Comparison of ENCODE assay signal across 10 cellular contexts in the genomic region with DNA sequence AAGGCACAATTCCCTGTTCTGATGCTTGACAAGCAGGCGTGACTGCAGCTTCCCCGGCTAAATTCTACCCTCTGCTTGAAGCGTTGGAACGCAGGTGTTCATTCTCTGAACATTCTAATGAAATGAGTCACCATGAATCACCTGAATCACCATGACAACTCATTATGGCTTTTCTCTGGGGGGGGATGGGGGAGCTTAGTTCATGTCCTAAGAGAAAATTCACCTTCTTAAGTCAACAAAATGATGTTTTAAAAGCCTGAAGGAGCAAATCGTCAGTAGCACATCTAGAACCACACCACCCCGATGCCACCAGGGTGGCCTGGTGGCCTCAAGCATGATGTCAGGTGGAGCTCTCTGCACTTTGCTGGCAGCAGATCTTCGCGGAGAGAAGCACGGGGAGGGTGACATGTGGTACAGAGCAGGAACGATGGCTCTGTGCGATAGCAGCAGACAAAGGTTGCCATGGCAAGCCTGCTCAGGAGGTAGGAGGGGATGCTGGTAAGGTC. TPM values are rescaled to one million over a fixed set of nuclear protein-coding genes. Genes with fewer than 3 reads are reported as not detected.
DNase-seq lines count a peak whose midpoint lies in the region; ATAC-seq, FAIRE-seq and TF ChIP-seq lines count a peak whose summit lies in the region.
"Had no signal": no experiment of that assay in that cellular context is flagged by ENCODE, and none has a peak within 500 bp of the region (broad histone marks: within the 10 kb centered on the region; RNA-seq: fewer than 3 reads in every experiment).

No MANE protein-coding gene starts in this region.

- intact Hi-C loops in K562 (cut with micrococcal nuclease) (no loop called here), posterior vena cava (cut with DNase I) (no loop called here)
- intact Hi-C loops in naive thymus-derived CD4-positive, alpha-beta T cell (cut with micrococcal nuclease): loop anchor here in 1 of 2 donors (10.0 kb wide), 1 partner anchor 63 kb away; no protein-coding TSS in a partner anchor

- no peak for TF ChIP-seq EP300 in K562 (IDR thresholded peaks at IDR 0.05; ENCODE audit: low read length)

- no peak overlapping the region for H3K4ac ChIP-seq in trophoblast cell (ENCODE audit: low read depth, low read length)

- H3K36me3 Mint-ChIP-seq in naive thymus-derived CD4-positive, alpha-beta T cell: no peaks in the 10 kb centered on the region

- H3K9ac ChIP-seq in K562 (ENCODE audit: insufficient read depth in 1 of 2, low read depth in 2 of 2, low read length in 2 of 2) (peak overlapping the region in 1 of 2 experiments; percentile 62; a peak in 2 of 4 replicates), trophoblast cell (ENCODE audit: low read length) (peak overlapping the region; percentile 3)

- no peaks in the 10 kb centered on the region for H4K20me1 ChIP-seq in K562 (replicated peaks; ENCODE audit: control insufficient read depth, insufficient read depth, low read length)

- no peaks in the 10 kb centered on the region for H3K9me3 Mint-ChIP-seq in naive thymus-derived CD4-positive, alpha-beta T cell

- no peaks in the 10 kb centered on the region for H3K9me1 ChIP-seq in K562 (ENCODE audit: control insufficient read depth, insufficient read depth, low read length)

- H3K9me3 ChIP-seq in K562 (replicated peaks; ENCODE audit: control insufficient read depth, insufficient read depth, low read depth, low read length) (no peaks in the 10 kb centered on the region), trophoblast cell (ENCODE audit: insufficient read depth, low read depth, low read length) (peaks cover 5% of the 10 kb centered on the region)
- no peaks in the 10 kb centered on the region for H3K9me3 ChIP-seq in naive thymus-derived CD4-positive, alpha-beta T cell (ENCODE audit: control insufficient read depth in 2 of 3, low read length in 3 of 3)

- no peak for ATAC-seq in K562
- no peak for ATAC-seq in HG03457 (IDR thresholded peaks at IDR 0.05; ENCODE audit: unreplicated experiment)
- ATAC-seq in naive thymus-derived CD4-positive, alpha-beta T cell: no peak

- no peak overlapping the region for H3K4me2 ChIP-seq in K562 (ENCODE audit: insufficient read depth, low read length)
- H3K4me2 ChIP-seq in trophoblast cell (ENCODE audit: low read length): peak overlapping the region; percentile 48

- BruUV-seq in K562 (replicated peaks; lab: Mats Ljungman, UMichigan): no TSS peak

- peaks cover 3% of the 10 kb centered on the region for H3K79me1 ChIP-seq in trophoblast cell (ENCODE audit: low read length)

- no peak overlapping the region for H4K91ac ChIP-seq in trophoblast cell (ENCODE audit: low read depth, low read length)

- no peak overlapping the region for H3K23ac ChIP-seq in trophoblast cell (ENCODE audit: low read length)

- peaks cover 0 to 5% (median 0%) of the 10 kb centered on the region in 7 donors for H3K4me1 Mint-ChIP-seq in naive thymus-derived CD4-positive, alpha-beta T cell

- no peak overlapping the region for H3K14ac ChIP-seq in trophoblast cell (ENCODE audit: low read length)

- no peak overlapping the region for H3K18ac ChIP-seq in trophoblast cell (ENCODE audit: low read length)

- WGBS in K562 (ENCODE audit: insufficient coverage, low coverage, missing lambda C conversion rate): 24% methylated on average over 11 of the region's 11 CpGs
- no CpG with 5 or more reads among the region's 11 CpGs for WGBS in trophoblast cell (ENCODE audit: extremely low coverage, insufficient coverage, insufficient read length)

- H4K8ac ChIP-seq in trophoblast cell (ENCODE audit: low read depth, low read length): no peak overlapping the region

- no peaks in the 10 kb centered on the region for H3K36me3 ChIP-seq in K562 (ENCODE audit: control insufficient read depth, insufficient read depth, low read length)
- no peaks in the 10 kb centered on the region for H3K36me3 ChIP-seq in trophoblast cell (ENCODE audit: control insufficient read depth in 1 of 2, insufficient read depth in 2 of 2, low read length in 2 of 2)
- no peaks in the 10 kb centered on the region for H3K36me3 ChIP-seq in naive thymus-derived CD4-positive, alpha-beta T cell (ENCODE audit: control insufficient read depth in 2 of 3, insufficient read depth in 3 of 3, low read length in 3 of 3)

- H2BK12ac ChIP-seq in trophoblast cell (ENCODE audit: low read length): no peak overlapping the region

- H3K27ac ChIP-seq in K562 (ENCODE audit: extremely low read depth, low read depth, low read length) (no peak overlapping the region), trophoblast cell (ENCODE audit: low read depth, low read length) (no peak overlapping the region)
- H3K27ac ChIP-seq in naive thymus-derived CD4-positive, alpha-beta T cell (ENCODE audit: low read depth, low read length): no peak overlapping the region
- H3K27ac ChIP-seq: 22Rv1 had no signal

- H2AFZ ChIP-seq in K562 (ENCODE audit: low read depth, low read length) (no peak overlapping the region), trophoblast cell (ENCODE audit: insufficient read depth, low read length, poor library complexity) (no peak overlapping the region)

- peaks cover 0 to 16% (median 10%) of the 10 kb centered on the region in 5 donors for H3K27me3 Mint-ChIP-seq in naive thymus-derived CD4-positive, alpha-beta T cell

- no peak for TF ChIP-seq CTCF in K562 (IDR thresholded peaks at IDR 0.05 in 2 of 3, conservative IDR thresholded peaks at IDR 0.05 in 1 of 3; ENCODE audit: insufficient read depth in 2 of 3, low read depth in 1 of 3, low read length in 3 of 3)

- no peak overlapping the region for H4K12ac ChIP-seq in trophoblast cell (ENCODE audit: low read depth, low read length)

- in situ Hi-C loops in K562 (cut with MboI): no loop called here

- H2BK120ac ChIP-seq in trophoblast cell (ENCODE audit: insufficient read depth, low read length, poor library complexity): no peak overlapping the region

- H3K4me3 ChIP-seq in K562 (no peak overlapping the region), trophoblast cell (ENCODE audit: low read depth, low read length) (no peak overlapping the region)
- H3K4me3 ChIP-seq in naive thymus-derived CD4-positive, alpha-beta T cell (ENCODE audit: low read length): no peak overlapping the region

- no peak for FAIRE-seq in K562 (lab: Jason Lieb, UNC)

- no peak for TF ChIP-seq RAD21 in K562 (CRISPR knock-in tag; conservative IDR thresholded peaks at IDR 0.05 in 1 of 2, IDR thresholded peaks at IDR 0.05 in 1 of 2)

- CTCF ChIA-PET in K562 (lab: Yijun Ruan, JAX; ENCODE audit: low intra/inter-chr PET ratio): no interaction called here
- CTCF ChIA-PET in naive thymus-derived CD4-positive, alpha-beta T cell (lab: Charles Lee): no interaction called here

- no peak overlapping the region for H2AK5ac ChIP-seq in trophoblast cell (ENCODE audit: low read length)

- TF ChIP-seq POLR2A in K562 (conservative IDR thresholded peaks at IDR 0.05): no peak

- peaks cover 0 to 12% of the 10 kb centered on the region in 2 experiments; a peak in 1 of 5 replicates for H3K27me3 ChIP-seq in K562 (ENCODE audit: control insufficient read depth in 2 of 2, insufficient read depth in 2 of 2, low read length in 2 of 2)
- no peaks in the 10 kb centered on the region for H3K27me3 ChIP-seq in trophoblast cell (ENCODE audit: insufficient read depth, low read length)
- no peaks in the 10 kb centered on the region for H3K27me3 ChIP-seq in naive thymus-derived CD4-positive, alpha-beta T cell (ENCODE audit: control insufficient read depth in 2 of 2, insufficient read depth in 2 of 2, low read length in 2 of 2)

- POLR2A ChIA-PET in K562 (lab: Yijun Ruan, JAX): interaction anchor here (1.7 kb wide), 1 partner anchor 23 kb away, joined by 5 read pairs; no protein-coding TSS in a partner anchor
- POLR2A ChIA-PET in naive thymus-derived CD4-positive, alpha-beta T cell (lab: Charles Lee): no interaction called here

- H3K27ac Mint-ChIP-seq in naive thymus-derived CD4-positive, alpha-beta T cell: no peak overlapping the region

- no peak overlapping the region for H2BK5ac ChIP-seq in trophoblast cell (ENCODE audit: low read depth, low read length, poor library complexity)

- no peak overlapping the region for H3K4me3 Mint-ChIP-seq in naive thymus-derived CD4-positive, alpha-beta T cell

- H3K4me1 ChIP-seq in K562 (replicated peaks in 1 of 2; ENCODE audit: control insufficient read depth in 2 of 2, insufficient read depth in 2 of 2, low read length in 2 of 2) (peaks cover 19 to 23% of the 10 kb centered on the region in 2 experiments), trophoblast cell (ENCODE audit: control insufficient read depth in 1 of 2, insufficient read depth in 2 of 2, low read length in 2 of 2) (peaks cover 9 to 19% of the 10 kb centered on the region in 2 experiments)
- H3K4me1 ChIP-seq in naive thymus-derived CD4-positive, alpha-beta T cell (ENCODE audit: control insufficient read depth in 2 of 2, insufficient read depth in 2 of 2, low read length in 2 of 2): no peaks in the 10 kb centered on the region

- H3K79me2 ChIP-seq in K562 (ENCODE audit: control insufficient read depth, insufficient read depth, low read length) (no peaks in the 10 kb centered on the region), trophoblast cell (ENCODE audit: control insufficient read depth, insufficient read depth, low read length, poor library complexity) (no peaks in the 10 kb centered on the region)

- DNase-seq in NCI-H2029 (lab: John Stamatoyannopoulos, UW) (peak; percentile 48), NCI-H2029 treated with DMSO at 0.1 percent for 48 hours (lab: John Stamatoyannopoulos, UW) (no peak), NCI-H2171 treated with DMSO at 0.1 percent for 48 hours (lab: John Stamatoyannopoulos, UW) (peak; percentile 90), K562 (ENCODE audit: extremely low read depth in 1 of 4, low spot score in 3 of 4) (no peak), trophoblast cell (peak; percentile 90 to 93), posterior vena cava (ENCODE audit: low spot score) (no peak)
- no peak for DNase-seq in naive thymus-derived CD4-positive, alpha-beta T cell
- DNase-seq: T-helper 9 cell had no signal

RNA-seq across cellular contexts. Expression of a gene that starts 33.8 kb away (rescaled TPM):
- not detected in 2 replicates for total RNA-seq in K562 (2011; cell fraction: chromatin; rRNA removed; ENCODE audit: low replicate concordance)
- total RNA-seq in K562 (2011; cell fraction: nucleolus; rRNA removed): not detected in 2 replicates
- total RNA-seq in K562 (2011; cell fraction: nucleoplasm; rRNA removed): not detected in 2 replicates
- total RNA-seq in K562 (2014; rRNA removed) (not detected in 2 replicates), K562 (2014; rRNA removed; fragmentation: Illumina TruSeq; extraction: Trizol) (not detected in 2 replicates), K562 (2015; rRNA removed; fragmentation: Illumina TruSeq; extraction: Trizol) (not detected in 2 replicates), K562 (2021) (not detected in 2 replicates), posterior vena cava (not detected)
- polyA plus RNA-seq in K562 (2011; rRNA removed) (not detected in 2 replicates), K562 (2014; fragmentation: Illumina TruSeq; extraction: Trizol) (not detected in 2 replicates), K562 (2014; fragmentation: Nextera tagmentation; extraction: Ambion mirVana) (not detected), K562 (2014; rRNA removed) (0.18 TPM in 1 of 2 replicates, not detected in the other)
- polyA plus RNA-seq in K562 (2011; cell fraction: cytosol; rRNA removed): not detected in 2 replicates
- polyA plus RNA-seq in K562 (2011; cell fraction: nucleus; rRNA removed): not detected in 2 replicates
- polyA plus RNA-seq in K562 (2012): not detected in 2 replicates
- not detected in 2 replicates for polyA minus RNA-seq in K562 (2011; rRNA and poly(A)+ RNA removed)
- not detected in 2 replicates for polyA minus RNA-seq in K562 (2011; cell fraction: cytosol; rRNA and poly(A)+ RNA removed)
- not detected in 2 replicates for polyA minus RNA-seq in K562 (2011; cell fraction: nucleus; rRNA and poly(A)+ RNA removed)
- 0.26 TPM in 1 of 2 replicates, not detected in the other for polyA plus RNA-seq in trophoblast cell (2013)
- total RNA-seq in naive thymus-derived CD4-positive, alpha-beta T cell: not detected
- polyA plus RNA-seq in naive thymus-derived CD4-positive, alpha-beta T cell: not detected

Comparison
In these comparisons a context has a peak if more than half of its experiments do, and no peak if none do; other contexts are left out.
1. DNase-seq: peak in NCI-H2029 (single experiment), NCI-H2171 treated with DMSO at 0.1 percent for 48 hours (single experiment) and trophoblast cell (2 of 2); none in NCI-H2029 treated with DMSO at 0.1 percent for 48 hours (single experiment), K562 (0 of 4), posterior vena cava (single experiment) and naive thymus-derived CD4-positive, alpha-beta T cell (0 of 9).